ENCODE assay signal across 1 cellular context in the genomic region with DNA sequence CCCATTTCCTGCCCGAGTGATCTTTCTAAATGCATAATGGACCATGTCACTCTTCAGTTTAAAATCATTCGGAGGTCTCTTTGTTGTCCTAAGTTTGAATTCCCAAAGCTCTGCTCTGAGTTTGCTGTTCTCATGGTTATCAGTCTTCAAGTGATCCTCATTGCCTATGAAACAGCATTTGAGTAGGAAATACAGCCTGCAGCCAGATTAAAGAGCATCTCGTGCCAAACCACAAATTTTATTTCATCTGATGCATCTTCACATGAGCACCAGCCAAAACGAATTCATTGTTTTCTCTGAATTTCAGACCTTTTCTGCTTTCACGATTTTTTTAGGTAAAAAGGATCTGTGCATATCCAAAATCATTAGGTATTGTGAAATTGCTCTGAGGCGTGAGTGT.
TF ChIP-seq lines count a peak whose summit lies in the region.

No MANE protein-coding gene starts in this region.

TF ChIP-seq in WTC11, 78 proteins besides CTCF, POLR2A, EP300 and RAD21 (continued from another document):
- no peak for TF ChIP-seq ZNF396 (CRISPR knock-in tag; IDR thresholded peaks at IDR 0.05; ENCODE audit: borderline replicate concordance)
- no peak for TF ChIP-seq ZNF671 (CRISPR knock-in tag; IDR thresholded peaks at IDR 0.05)
- TF ChIP-seq USF1 (CRISPR knock-in tag; IDR thresholded peaks at IDR 0.05), result no peak
